ENCODE assay signal across 26 cellular contexts in genomic region chr19:12967907-12968306, GRCh38. TPM values are rescaled to one million over a fixed set of nuclear protein-coding genes. Genes with fewer than 3 reads are reported as not detected.
"Had no signal": no experiment of that assay in that cellular context is flagged by ENCODE, and none has a peak within 500 bp of the region (broad histone marks: within the 10 kb centered on the region; RNA-seq: fewer than 3 reads in every experiment).

No MANE protein-coding gene starts in this region.

- H3K4me1 ChIP-seq: psoas muscle had no signal

- H3K36me3 ChIP-seq: adrenal gland, ovary, right atrium auricular region, tibial artery had no signal

- DNase-seq: activated CD8-positive, alpha-beta memory T cell treated with anti-CD3 and anti-CD28 coated beads for 24 hours; activated CD8-positive, alpha-beta memory T cell treated with anti-CD3 and anti-CD28 coated beads, Interleukin-2, amount 50 U/mL, for 48 hours; activated naive CD4-positive, alpha-beta T cell; activated T-cell treated with anti-CD3 and anti-CD28 coated beads, Interleukin-2, amount 50 U/mL, for 4 hours; adrenal gland; cerebellar nuclear complex; glutamatergic neuron; hypothalamus; left ventricle myocardium superior; midbrain; ovary; psoas muscle; stimulated activated CD4-positive, alpha-beta T cell treated with anti-CD3 and anti-CD28 coated beads, Interleukin-1b, Interleukin-23, amount 100 ng/mL, for 48 hours; stimulated activated naive CD8-positive, alpha-beta T cell treated with anti-CD3 and anti-CD28 coated beads, Interleukin-15, amount 100 ng/mL, for 72 hours; T-cell; tibial artery had no signal

- H3K27ac Mint-ChIP-seq: activated naive CD8-positive, alpha-beta T cell; activated T-helper 2 cell treated with anti-CD3 and anti-CD28 coated beads, Interferon-gamma antibody, Interleukin-2, Interleukin-4, amounts not matched to agents 10 μg/mL and 5 μg/mL and 100 μg/mL, durations not matched to agents 14 hours and 24 hours and 36 hours; natural killer cell treated with Interleukin-12 subunit alpha and Interleukin-12 subunit beta and Interleukin-15 and Interleukin-18, amount 100 ng/mL, for 72 hours; stimulated activated effector memory CD8-positive, alpha-beta T cell treated with anti-CD3 and anti-CD28 coated beads, Interleukin-12 subunit alpha, Interleukin-12 subunit beta, amount 100 ng/mL, for 72 hours; stimulated activated naive CD8-positive, alpha-beta T cell treated with anti-CD3 and anti-CD28 coated beads, Interleukin-15, amount 100 ng/mL, for 72 hours; T-cell; T-helper 2 cell treated with Interferon-gamma antibody and Interleukin-4, amounts not matched to agents 5 μg/mL and 100 μg/mL, for 36 hours; WTC11 had no signal

- H3K27me3 Mint-ChIP-seq: activated naive CD8-positive, alpha-beta T cell; stimulated activated naive CD8-positive, alpha-beta T cell treated with anti-CD3 and anti-CD28 coated beads, Interleukin-15, amount 100 ng/mL, for 72 hours; T-cell had no signal

- H3K27me3 ChIP-seq: adrenal gland, ovary, right atrium auricular region, tibial artery had no signal

- H3K27ac ChIP-seq: adrenal gland, coronary artery, ovary, psoas muscle, right atrium auricular region, skin epidermis, tibial artery had no signal

- ATAC-seq: activated T-cell treated with anti-CD3 and anti-CD28 coated beads, Interleukin-2, amount 50 U/mL, for 4 hours; left ventricle myocardium superior; natural killer cell treated with Interleukin-12 subunit alpha and Interleukin-12 subunit beta and Interleukin-15 and Interleukin-18, amount 100 ng/mL, for 72 hours; psoas muscle; stimulated activated effector memory CD8-positive, alpha-beta T cell treated with anti-CD3 and anti-CD28 coated beads, Interleukin-12 subunit alpha, Interleukin-12 subunit beta, amount 100 ng/mL, for 72 hours; stimulated activated naive CD8-positive, alpha-beta T cell treated with anti-CD3 and anti-CD28 coated beads, Interleukin-15, amount 100 ng/mL, for 72 hours; T-cell; WTC11 had no signal

- H3K9me3 Mint-ChIP-seq: activated T-cell treated with anti-CD3 and anti-CD28 coated beads, Interleukin-2, amount 50 U/mL, for 4 hours; activated T-helper 2 cell treated with anti-CD3 and anti-CD28 coated beads, Interferon-gamma antibody, Interleukin-2, Interleukin-4, amounts not matched to agents 10 μg/mL and 5 μg/mL and 100 μg/mL, durations not matched to agents 14 hours and 24 hours and 36 hours; natural killer cell treated with Interleukin-12 subunit alpha and Interleukin-12 subunit beta and Interleukin-15 and Interleukin-18, amount 100 ng/mL, for 72 hours; stimulated activated effector memory CD8-positive, alpha-beta T cell treated with anti-CD3 and anti-CD28 coated beads, Interleukin-12 subunit alpha, Interleukin-12 subunit beta, amount 100 ng/mL, for 72 hours; stimulated activated naive CD8-positive, alpha-beta T cell treated with anti-CD3 and anti-CD28 coated beads, Interleukin-15, amount 100 ng/mL, for 72 hours; T-cell; T-helper 2 cell treated with Interferon-gamma antibody and Interleukin-4, amounts not matched to agents 5 μg/mL and 100 μg/mL, for 36 hours; WTC11 had no signal

- H3K9me3 ChIP-seq: adrenal gland, ovary, psoas muscle, right atrium auricular region, tibial artery had no signal

- H3K4me3 ChIP-seq: adrenal gland, coronary artery, ovary, psoas muscle, right atrium auricular region, skin epidermis, tibial artery had no signal

- H3K4me3 Mint-ChIP-seq: activated naive CD8-positive, alpha-beta T cell; activated T-cell treated with anti-CD3 and anti-CD28 coated beads, Interleukin-2, amount 50 U/mL, for 4 hours; natural killer cell treated with Interleukin-12 subunit alpha and Interleukin-12 subunit beta and Interleukin-15 and Interleukin-18, amount 100 ng/mL, for 72 hours; stimulated activated effector memory CD8-positive, alpha-beta T cell treated with anti-CD3 and anti-CD28 coated beads, Interleukin-12 subunit alpha, Interleukin-12 subunit beta, amount 100 ng/mL, for 72 hours; stimulated activated naive CD8-positive, alpha-beta T cell treated with anti-CD3 and anti-CD28 coated beads, Interleukin-15, amount 100 ng/mL, for 72 hours; T-cell; T-helper 2 cell treated with Interferon-gamma antibody and Interleukin-4, amounts not matched to agents 5 μg/mL and 100 μg/mL, for 36 hours; WTC11 had no signal

- H3K36me3 Mint-ChIP-seq: activated naive CD8-positive, alpha-beta T cell; natural killer cell treated with Interleukin-12 subunit alpha and Interleukin-12 subunit beta and Interleukin-15 and Interleukin-18, amount 100 ng/mL, for 72 hours; stimulated activated effector memory CD8-positive, alpha-beta T cell treated with anti-CD3 and anti-CD28 coated beads, Interleukin-12 subunit alpha, Interleukin-12 subunit beta, amount 100 ng/mL, for 72 hours; T-cell; WTC11 had no signal

RNA-seq across cellular contexts. Expression of gene DAND5, which starts 1.5 kb away (rescaled TPM):
- total RNA-seq: activated T-cell treated with anti-CD3 and anti-CD28 coated beads, Interleukin-2, amount 50 U/mL, for 4 hours; natural killer cell treated with Interleukin-12 subunit alpha and Interleukin-12 subunit beta and Interleukin-15 and Interleukin-18, amount 100 ng/mL, for 72 hours; T-cell; ureter had no signal
- polyA plus RNA-seq: ovary, psoas muscle had no signal
